ENCODE assay signal across 1 cellular context in genomic region chr14:55097894-55098560, GRCh38.
TF ChIP-seq lines count a peak whose summit lies in the region.

No MANE protein-coding gene starts in this region.

TF ChIP-seq in HepG2, 621 proteins besides CTCF, POLR2A, EP300 and RAD21:
- TF ChIP-seq HMGXB3 (CRISPR knock-in tag; IDR thresholded peaks at IDR 0.05; ENCODE audit: borderline replicate concordance) (no peak), YY1 (IDR thresholded peaks at IDR 0.05; ENCODE audit: insufficient read depth, insufficient replicate concordance, low read depth, low read length) (no peak), ZNF326 (CRISPR knock-in tag; IDR thresholded peaks at IDR 0.05; ENCODE audit: borderline replicate concordance) (no peak), ZNF432 (CRISPR knock-in tag; IDR thresholded peaks at IDR 0.05; ENCODE audit: borderline replicate concordance) (no peak), SP4 (CRISPR knock-in tag; IDR thresholded peaks at IDR 0.05) (no peak), MED1 (CRISPR knock-in tag; IDR thresholded peaks at IDR 0.05) (no peak), MAF1 (CRISPR knock-in tag; IDR thresholded peaks at IDR 0.05; ENCODE audit: borderline replicate concordance) (no peak), POLR2AphosphoS2 (IDR thresholded peaks at IDR 0.05; ENCODE audit: low read depth, low read length) (no peak), ZNF713 (CRISPR knock-in tag; IDR thresholded peaks at IDR 0.05) (no peak), ZNF282 (IDR thresholded peaks at IDR 0.05; ENCODE audit: partially characterized antibody) (no peak), ZNF354B (CRISPR knock-in tag; IDR thresholded peaks at IDR 0.05) (no peak), TBP (CRISPR knock-in tag; IDR thresholded peaks at IDR 0.05) (no peak), MED13 (CRISPR knock-in tag; IDR thresholded peaks at IDR 0.05) (no peak), SKIL (CRISPR knock-in tag; IDR thresholded peaks at IDR 0.05; ENCODE audit: borderline replicate concordance) (no peak), ZNF503 (CRISPR knock-in tag; IDR thresholded peaks at IDR 0.05) (no peak), RXRA (CRISPR knock-in tag; IDR thresholded peaks at IDR 0.05) (no peak), JARID2 (CRISPR knock-in tag; IDR thresholded peaks at IDR 0.05; ENCODE audit: insufficient replicate concordance) (no peak), ZNF496 (CRISPR knock-in tag; IDR thresholded peaks at IDR 0.05; ENCODE audit: insufficient replicate concordance) (no peak)
